1 cellular context compared by ENCODE assay signal in the genomic region with DNA sequence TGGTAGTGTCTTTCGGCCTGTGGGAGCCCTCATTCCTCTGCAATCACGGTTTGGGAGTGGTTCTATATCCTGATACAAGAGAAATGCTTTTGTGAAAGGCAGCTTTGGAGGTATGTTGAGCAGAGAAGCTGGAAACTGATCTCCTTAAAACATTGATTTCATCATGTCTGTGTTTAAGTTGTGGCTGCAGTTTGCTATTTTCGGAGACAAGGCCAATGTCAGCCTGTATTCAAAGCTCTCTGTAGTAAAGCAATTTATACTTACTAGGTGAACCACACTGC.
TF ChIP-seq lines count a peak whose summit lies in the region.

No MANE protein-coding gene starts in this region.

TF ChIP-seq in IMR-90, 13 proteins besides CTCF, POLR2A, EP300 and RAD21 (continued from another document):
- TF ChIP-seq CEBPB (IDR thresholded peaks at IDR 0.05; ENCODE audit: low read depth, low read length), result no peak
- TF ChIP-seq BHLHE40 (IDR thresholded peaks at IDR 0.05; ENCODE audit: low read depth, low read length), result no peak
- TF ChIP-seq RCOR1 (IDR thresholded peaks at IDR 0.05; ENCODE audit: insufficient replicate concordance, low read length), result no peak
- no peak for TF ChIP-seq SMC3 (IDR thresholded peaks at IDR 0.05; ENCODE audit: low read depth, low read length)
- TF ChIP-seq CHD1 (IDR thresholded peaks at IDR 0.05; ENCODE audit: low read depth, low read length), result no peak
- TF ChIP-seq RFX5 (IDR thresholded peaks at IDR 0.05; ENCODE audit: low read depth, low read length), result no peak
- TF ChIP-seq MXI1 (IDR thresholded peaks at IDR 0.05; ENCODE audit: borderline replicate concordance, low read depth, low read length), result no peak
